Comparison of ENCODE assay signal across 17 cellular contexts in genomic region chr3:195025056-195025880, GRCh38.
"Had no signal": no experiment of that assay in that cellular context is flagged by ENCODE, and none has a peak within 500 bp of the region (broad histone marks: within the 10 kb centered on the region; RNA-seq: fewer than 3 reads in every experiment).

No MANE protein-coding gene starts in this region.

- H3K27ac ChIP-seq: body of pancreas, dorsolateral prefrontal cortex, heart right ventricle, left ventricle myocardium inferior, neural progenitor cell, right lobe of liver, thoracic aorta had no signal

- H3K4me3 ChIP-seq: body of pancreas, dorsolateral prefrontal cortex, heart right ventricle, left ventricle myocardium inferior, neural progenitor cell, right lobe of liver, thoracic aorta had no signal

- H3K4me2 ChIP-seq: neural progenitor cell had no signal

- H3K36me3 Mint-ChIP-seq: naive thymus-derived CD4-positive, alpha-beta T cell; WTC11 had no signal

- H3K36me3 ChIP-seq: heart right ventricle, left ventricle myocardium inferior, neural progenitor cell, right lobe of liver, thoracic aorta had no signal

- H3K4me3 Mint-ChIP-seq: activated CD4-positive, alpha-beta T cell treated with anti-CD3 and anti-CD28 coated beads for 36 hours; activated T-helper 17 cell treated with anti-CD3 and anti-CD28 coated beads, Interleukin-2, amount 50 U/mL, for 72 hours; naive thymus-derived CD4-positive, alpha-beta T cell; neural progenitor cell; stimulated activated naive B cell treated with anti-CD40 and anti-IgM and Interleukin-4, amounts not matched to agents 10 μg/mL and 1 μg/mL and 100 μg/mL, for 72 hours; WTC11 had no signal

- H3K9me3 ChIP-seq: body of pancreas, heart right ventricle, left ventricle myocardium inferior, right lobe of liver, thoracic aorta had no signal

- H3K9ac ChIP-seq: neural progenitor cell had no signal

- H3K4me1 ChIP-seq: body of pancreas, neural progenitor cell had no signal

- ATAC-seq: activated CD4-positive, alpha-beta T cell treated with anti-CD3 and anti-CD28 coated beads for 36 hours; activated T-helper 17 cell treated with anti-CD3 and anti-CD28 coated beads, Interleukin-2, amount 50 U/mL, for 72 hours; body of pancreas; heart right ventricle; naive thymus-derived CD4-positive, alpha-beta T cell; stimulated activated naive B cell treated with anti-CD40 and anti-IgM and Interleukin-4, amounts not matched to agents 10 μg/mL and 1 μg/mL and 100 μg/mL, for 72 hours; WTC11 had no signal

- H3K27me3 ChIP-seq: body of pancreas, dorsolateral prefrontal cortex, heart right ventricle, neural progenitor cell, right lobe of liver had no signal

- DNase-seq: activated CD4-positive, alpha-beta T cell treated with anti-CD3 and anti-CD28 coated beads for 36 hours; activated CD4-positive, alpha-beta T cell treated with anti-CD3 and anti-CD28 coated beads, Interleukin-2, amount 50 U/mL, for 48 hours; activated naive CD4-positive, alpha-beta T cell; body of pancreas; caudate nucleus; heart right ventricle; kidney glomerular epithelial cell; left ventricle myocardium inferior; naive thymus-derived CD4-positive, alpha-beta T cell; right lobe of liver; stimulated activated CD4-positive, alpha-beta T cell treated with anti-CD3 and anti-CD28 coated beads, Interleukin-4, amount 100 ng/mL, for 4 hours; stimulated activated naive B cell treated with anti-CD40 and anti-IgM and Interleukin-4, amounts not matched to agents 10 μg/mL and 1 μg/mL and 100 μg/mL, for 72 hours had no signal

- H3K27ac Mint-ChIP-seq: activated CD4-positive, alpha-beta T cell treated with anti-CD3 and anti-CD28 coated beads for 36 hours; activated T-helper 17 cell treated with anti-CD3 and anti-CD28 coated beads, Interleukin-2, amount 50 U/mL, for 72 hours; naive thymus-derived CD4-positive, alpha-beta T cell; neural progenitor cell; stimulated activated naive B cell treated with anti-CD40 and anti-IgM and Interleukin-4, amounts not matched to agents 10 μg/mL and 1 μg/mL and 100 μg/mL, for 72 hours; WTC11 had no signal

- H3K4me1 Mint-ChIP-seq: activated CD4-positive, alpha-beta T cell treated with anti-CD3 and anti-CD28 coated beads for 36 hours; activated T-helper 17 cell treated with anti-CD3 and anti-CD28 coated beads, Interleukin-2, amount 50 U/mL, for 72 hours; WTC11 had no signal

- H2AFZ ChIP-seq: neural progenitor cell had no signal

- H3K9me3 Mint-ChIP-seq: activated T-helper 17 cell treated with anti-CD3 and anti-CD28 coated beads, Interleukin-2, amount 50 U/mL, for 72 hours had no signal
